In genomic region chr1:68230901-68231626, GRCh38 we compare ENCODE assay signal across 8 cellular contexts. TPM values are rescaled to one million over a fixed set of nuclear protein-coding genes. Genes with fewer than 3 reads are reported as not detected.
DNase-seq lines count a peak whose midpoint lies in the region; ATAC-seq and TF ChIP-seq lines count a peak whose summit lies in the region.

No MANE protein-coding gene starts in this region.

- TF ChIP-seq CTCF in Caco-2 (IDR thresholded peaks at IDR 0.05; ENCODE audit: insufficient read depth in 1 of 2, low read depth in 1 of 2, low read length in 1 of 2, severe bottlenecking in 1 of 2, unreplicated experiment in 1 of 2) (no peak), PC-3 (conservative IDR thresholded peaks at IDR 0.05; ENCODE audit: low read depth, low read length) (no peak), fibroblast of mammary gland (conservative IDR thresholded peaks at IDR 0.05; ENCODE audit: control insufficient read depth, insufficient read depth, low read depth, low read length) (no peak), neutrophil (IDR thresholded peaks at IDR 0.05) (no peak)

- H3K4me1 ChIP-seq in Caco-2, result no peaks in the 10 kb centered on the region
- peaks cover 25% of the 10 kb centered on the region; the same call in 1 of the 2 replicates for H3K4me1 ChIP-seq in PC-3 (ENCODE audit: insufficient read depth, low read length)
- H3K4me1 ChIP-seq in neutrophil (ENCODE audit: control insufficient read depth in 1 of 2, insufficient read depth in 1 of 2, low read depth in 1 of 2, low read length in 1 of 2), result peaks cover 31 to 32% of the 10 kb centered on the region in 2 experiments

- peak overlapping the region; percentile 91 for H2AFZ ChIP-seq in PC-3 (ENCODE audit: low read length)

- H3F3A ChIP-seq in PC-3 (ENCODE audit: low read length, unreplicated experiment), result no peaks in the 10 kb centered on the region

- H3K27ac Mint-ChIP-seq in Caco-2 (ENCODE audit: unreplicated experiment), result no peak overlapping the region

- no peaks in the 10 kb centered on the region for H3K9me2 ChIP-seq in PC-3 (replicated peaks; ENCODE audit: low read length)

- no peaks in the 10 kb centered on the region for H3K9me3 ChIP-seq in Caco-2
- no peaks in the 10 kb centered on the region for H3K9me3 ChIP-seq in PC-3 (ENCODE audit: low read length)
- no peaks in the 10 kb centered on the region for H3K9me3 ChIP-seq in neutrophil

- no peaks in the 10 kb centered on the region for H3K27me3 ChIP-seq in Caco-2 (replicated peaks; ENCODE audit: control insufficient read depth, insufficient read depth, low read length)
- no peaks in the 10 kb centered on the region for H3K27me3 ChIP-seq in PC-3 (ENCODE audit: low read length)
- peaks cover 57% of the 10 kb centered on the region for H3K27me3 ChIP-seq in neutrophil

- peak overlapping the region; percentile 67 for H3K4me3 ChIP-seq in Caco-2 (ENCODE audit: low read depth, low read length)
- H3K4me3 ChIP-seq in PC-3 (ENCODE audit: low read length), result peak overlapping the region; percentile 93
- H3K4me3 ChIP-seq in fibroblast of mammary gland (ENCODE audit: control insufficient read depth, low read depth, low read length), result peak overlapping the region; percentile 54
- H3K4me3 ChIP-seq in neutrophil (ENCODE audit: low read depth in 1 of 2, low read length in 1 of 2), result peak overlapping the region; percentile 81 to 88

- H3K4me3 Mint-ChIP-seq in Caco-2 (ENCODE audit: unreplicated experiment), result peak overlapping the region; percentile 73

- intact Hi-C loops in Caco-2 (cut with micrococcal nuclease; ENCODE audit: unreplicated experiment) (loop anchor here (5.0 to 10.0 kb wide), 3 partner anchors 66 to 109 kb away; no protein-coding TSS in a partner anchor), PC-3 (cut with micrococcal nuclease) (loop anchor here (5.0 kb wide), 2 partner anchors 54 to 91 kb away; no protein-coding TSS in a partner anchor)

- H3K4me2 ChIP-seq in PC-3 (ENCODE audit: low read length), result peak overlapping the region; percentile 100

- DNase-seq in Caco-2 (no peak), PC-3 (peak; percentile 8), fibroblast of mammary gland (ENCODE audit: low read depth) (no peak), GOT3 (lab: John Stamatoyannopoulos, UW) (no peak), mesenteric fat pad (ENCODE audit: low spot score) (no peak)
- DNase-seq in activated CD4-positive, alpha-beta T cell treated with anti-CD3 and anti-CD28 coated beads, Interleukin-2, amount 50 U/mL, for 48 hours, result no peak

- no peaks in the 10 kb centered on the region for H3K4me1 Mint-ChIP-seq in Caco-2 (ENCODE audit: low read depth, unreplicated experiment)

- H3K36me3 ChIP-seq in Caco-2 (ENCODE audit: control insufficient read depth, insufficient read depth, low read length) (no peaks in the 10 kb centered on the region), PC-3 (ENCODE audit: low read depth, low read length) (no peaks in the 10 kb centered on the region), neutrophil (no peaks in the 10 kb centered on the region)

- H3K27ac ChIP-seq in PC-3 (ENCODE audit: low read length), result no peak overlapping the region
- peak overlapping the region; percentile 50 for H3K27ac ChIP-seq in neutrophil

- peaks cover 21% of the 10 kb centered on the region for H3K79me2 ChIP-seq in PC-3 (ENCODE audit: low read length)

- H3K36me3 Mint-ChIP-seq in Caco-2 (ENCODE audit: insufficient read depth, unreplicated experiment), result peaks cover 8% of the 10 kb centered on the region

- no peaks in the 10 kb centered on the region for H4K20me1 ChIP-seq in PC-3 (ENCODE audit: low read length)

- no peaks in the 10 kb centered on the region for H3K27me3 Mint-ChIP-seq in Caco-2 (ENCODE audit: insufficient read depth, unreplicated experiment)

- BruUV-seq in Caco-2 (replicated peaks; lab: Mats Ljungman, UMichigan) (no TSS peak), PC-3 (replicated peaks; lab: Mats Ljungman, UMichigan) (no TSS peak)

- ATAC-seq in PC-3 (peak; percentile 43), GM19467 (IDR thresholded peaks at IDR 0.05; ENCODE audit: unreplicated experiment) (no peak)

- H3K9me3 Mint-ChIP-seq in Caco-2 (ENCODE audit: unreplicated experiment), result no peaks in the 10 kb centered on the region

- CTCF ChIA-PET in Caco-2 (lab: Charles Lee), result interaction anchor here (0.6 to 1.9 kb wide), 4 partner anchors 31 to 111 kb away, joined by 3 to 18 read pairs (median 3); no protein-coding TSS in a partner anchor
- CTCF ChIA-PET in PC-3 (lab: Charles Lee), result interaction anchor here (0.6 to 0.7 kb wide), 2 partner anchors 11 to 52 kb away, joined by 3 read pairs; no protein-coding TSS in a partner anchor

- POLR2A ChIA-PET in Caco-2 (lab: Charles Lee), result interaction anchor here (0.6 to 1.4 kb wide), 2 partner anchors 11 to 90 kb away, joined by 3 to 5 read pairs; no protein-coding TSS in a partner anchor
- POLR2A ChIA-PET in PC-3 (lab: Charles Lee; ENCODE audit: unreplicated experiment), result interaction anchor here (0.6 to 1.0 kb wide), 2 partner anchors 33 to 177 kb away, joined by 3 to 4 read pairs; no protein-coding TSS in a partner anchor

- H3K9ac ChIP-seq in PC-3 (ENCODE audit: low read length), result peak overlapping the region; percentile 81

RNA-seq across cellular contexts. Expression of gene WLS, which starts 1.3 kb away (rescaled TPM):
- total RNA-seq in Caco-2 (2022), result 70.6 and 72.3 TPM in 2 replicates
- 15.3 and 19.1 TPM in 2 replicates for total RNA-seq in PC-3 (2014; rRNA removed)
- 43.0 TPM for total RNA-seq in mesenteric fat pad
